In the genomic region with DNA sequence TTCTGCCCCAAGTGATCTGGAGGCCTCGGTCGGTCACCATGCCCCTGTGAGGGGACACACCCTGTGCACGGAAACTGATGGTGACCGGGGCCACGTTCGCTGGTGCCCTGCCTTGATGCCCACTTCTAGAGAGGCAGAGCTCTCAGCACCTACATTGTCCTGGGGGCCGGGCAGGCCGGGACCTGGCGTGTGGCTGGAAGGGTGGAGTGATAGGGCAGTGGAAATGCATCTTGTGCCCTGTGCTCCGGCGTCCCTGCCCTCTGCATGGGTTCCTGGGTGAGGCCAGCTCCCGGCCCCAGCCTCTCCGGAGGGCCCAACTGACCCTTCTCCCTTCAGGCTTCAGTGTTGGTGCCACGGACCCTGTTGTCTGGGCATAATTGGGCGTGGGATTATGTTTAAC, we compare ENCODE assay signal across 35 cellular contexts. TPM values are rescaled to one million over a fixed set of nuclear protein-coding genes. Genes with fewer than 3 reads are reported as not detected.
DNase-seq lines count a peak whose midpoint lies in the region; ATAC-seq and TF ChIP-seq lines count a peak whose summit lies in the region.
"Had no signal": no experiment of that assay in that cellular context is flagged by ENCODE, and none has a peak within 500 bp of the region (broad histone marks: within the 10 kb centered on the region; RNA-seq: fewer than 3 reads in every experiment).

No MANE protein-coding gene starts in this region.

- H3K27me3 Mint-ChIP-seq in naive thymus-derived CD4-positive, alpha-beta T cell, result peaks cover 0 to 13% (median 0%) of the 10 kb centered on the region in 5 donors

- H3K4me1 Mint-ChIP-seq in naive thymus-derived CD4-positive, alpha-beta T cell, result peaks cover 34 to 75% (median 56%) of the 10 kb centered on the region in 7 donors

- H3K4me2 ChIP-seq in Karpas-422 (ENCODE audit: low read depth, low read length, poor library complexity, severe bottlenecking), result no peak overlapping the region

- intact Hi-C loops in right cardiac atrium (cut with DNase I) (no loop called here), cardiac septum (cut with DNase I) (no loop called here)
- intact Hi-C loops in naive thymus-derived CD4-positive, alpha-beta T cell (cut with micrococcal nuclease), result loop anchor here (5.0 to 10.0 kb wide), 3 partner anchors 163 to 342 kb away; partner anchors contain the start of gene UBASH3A (in 1 of the 2)

- WGBS in right cardiac atrium, result 88% methylated on average over 15 of the region's 15 CpGs

- CTCF ChIA-PET in naive thymus-derived CD4-positive, alpha-beta T cell (lab: Charles Lee), result interaction anchor here (0.6 kb wide), 1 partner anchor 56 kb away, joined by 3 read pairs; no protein-coding TSS in a partner anchor

- no peak overlapping the region for H3K9ac ChIP-seq in Karpas-422 (ENCODE audit: low read length)
- H3K9ac ChIP-seq: GM23248 had no signal

- H3K4me3 Mint-ChIP-seq in naive thymus-derived CD4-positive, alpha-beta T cell, result peak overlapping the region in 1 of 10 donors; percentile 59
- H3K4me3 Mint-ChIP-seq: activated CD4-positive, alpha-beta T cell treated with anti-CD3 and anti-CD28 coated beads, Interleukin-2, amount 10 ng/mL, durations not matched to agents 7 days and 5 days; natural killer cell treated with Interleukin-12 subunit alpha and Interleukin-12 subunit beta and Interleukin-15 and Interleukin-18, amount 100 ng/mL, for 72 hours; WTC11 had no signal

- H3K9me3 Mint-ChIP-seq in naive thymus-derived CD4-positive, alpha-beta T cell, result peaks cover 0 to 3% (median 0%) of the 10 kb centered on the region in 11 donors
- H3K9me3 Mint-ChIP-seq: activated CD4-positive, alpha-beta T cell treated with anti-CD3 and anti-CD28 coated beads, Interleukin-2, amount 10 ng/mL, durations not matched to agents 7 days and 5 days; natural killer cell treated with Interleukin-12 subunit alpha and Interleukin-12 subunit beta and Interleukin-15 and Interleukin-18, amount 100 ng/mL, for 72 hours had no signal

- H3K27me3 ChIP-seq in right cardiac atrium (ENCODE audit: control insufficient read depth, insufficient read depth), result no peaks in the 10 kb centered on the region
- H3K27me3 ChIP-seq in RWPE2 (ENCODE audit: insufficient read depth, poor library complexity, severe bottlenecking), result no peaks in the 10 kb centered on the region
- no peaks in the 10 kb centered on the region for H3K27me3 ChIP-seq in naive thymus-derived CD4-positive, alpha-beta T cell (ENCODE audit: control insufficient read depth in 2 of 2, insufficient read depth in 2 of 2, low read length in 2 of 2)
- H3K27me3 ChIP-seq in Karpas-422 (ENCODE audit: low read length), result no peaks in the 10 kb centered on the region
- H3K27me3 ChIP-seq: thyroid gland had no signal

- H4K20me1 ChIP-seq in Karpas-422 (ENCODE audit: insufficient read depth, low read depth, low read length), result no peaks in the 10 kb centered on the region

- H3K9me3 ChIP-seq in right cardiac atrium (ENCODE audit: control insufficient read depth, low read length) (no peaks in the 10 kb centered on the region), RWPE2 (ENCODE audit: severe bottlenecking) (no peaks in the 10 kb centered on the region), Karpas-422 (ENCODE audit: low read length) (no peaks in the 10 kb centered on the region)
- H3K9me3 ChIP-seq in naive thymus-derived CD4-positive, alpha-beta T cell (ENCODE audit: control insufficient read depth in 2 of 3, low read length in 3 of 3), result no peaks in the 10 kb centered on the region
- H3K9me3 ChIP-seq: Caco-2, esophagus muscularis mucosa, heart left ventricle, SJCRH30, thyroid gland had no signal

- H3K4me3 ChIP-seq in right cardiac atrium (ENCODE audit: low read length) (no peak overlapping the region), RWPE2 (ENCODE audit: severe bottlenecking) (no peak overlapping the region), Karpas-422 (ENCODE audit: low read length) (no peak overlapping the region)
- H3K4me3 ChIP-seq in naive thymus-derived CD4-positive, alpha-beta T cell (ENCODE audit: low read length), result no peak overlapping the region
- H3K4me3 ChIP-seq: esophagus muscularis mucosa, GM23248, heart left ventricle, SJCRH30, thyroid gland had no signal

- no peak overlapping the region for H2AFZ ChIP-seq in Karpas-422 (ENCODE audit: low read length)
- H2AFZ ChIP-seq: GM23248 had no signal

- no peaks in the 10 kb centered on the region for H3K79me2 ChIP-seq in Karpas-422 (ENCODE audit: low read length)

- POLR2A ChIA-PET in naive thymus-derived CD4-positive, alpha-beta T cell (lab: Charles Lee), result no interaction called here

- no peaks in the 10 kb centered on the region for H3K9me2 ChIP-seq in Karpas-422 (replicated peaks; ENCODE audit: insufficient read depth, low read length)

- TF ChIP-seq CTCF in RWPE2 (IDR thresholded peaks at IDR 0.05; ENCODE audit: poor library complexity, severe bottlenecking), result no peak

- H3K4me1 ChIP-seq in right cardiac atrium (ENCODE audit: control insufficient read depth, insufficient read depth, low read length) (no peaks in the 10 kb centered on the region), RWPE2 (ENCODE audit: insufficient read depth, poor library complexity, severe bottlenecking) (peaks cover 31% of the 10 kb centered on the region), Karpas-422 (ENCODE audit: low read length) (peaks cover 43% of the 10 kb centered on the region)
- H3K4me1 ChIP-seq in naive thymus-derived CD4-positive, alpha-beta T cell (ENCODE audit: control insufficient read depth in 2 of 2, insufficient read depth in 2 of 2, low read length in 2 of 2), result peaks cover 20 to 32% of the 10 kb centered on the region in 2 donors
- H3K4me1 ChIP-seq: SJCRH30 had no signal

- H3K36me3 ChIP-seq in RWPE2 (ENCODE audit: low read depth) (no peaks in the 10 kb centered on the region), Karpas-422 (ENCODE audit: insufficient read depth, low read length) (no peaks in the 10 kb centered on the region)
- no peaks in the 10 kb centered on the region for H3K36me3 ChIP-seq in naive thymus-derived CD4-positive, alpha-beta T cell (ENCODE audit: control insufficient read depth in 2 of 3, insufficient read depth in 3 of 3, low read length in 3 of 3)
- H3K36me3 ChIP-seq: esophagus muscularis mucosa, heart left ventricle, SJCRH30, thyroid gland had no signal

- no peaks in the 10 kb centered on the region for H3K36me3 Mint-ChIP-seq in naive thymus-derived CD4-positive, alpha-beta T cell
- H3K36me3 Mint-ChIP-seq: natural killer cell treated with Interleukin-12 subunit alpha and Interleukin-12 subunit beta and Interleukin-15 and Interleukin-18, amount 100 ng/mL, for 72 hours; WTC11 had no signal

- ATAC-seq in right cardiac atrium, result no peak
- ATAC-seq in RWPE2 (ENCODE audit: low read depth), result no peak
- no peak for ATAC-seq in naive thymus-derived CD4-positive, alpha-beta T cell
- ATAC-seq: heart left ventricle; natural killer cell treated with Interleukin-12 subunit alpha and Interleukin-12 subunit beta and Interleukin-15 and Interleukin-18, amount 100 ng/mL, for 72 hours; WTC11 had no signal

- no peak overlapping the region for H3K27ac ChIP-seq in right cardiac atrium (ENCODE audit: low read length)
- no peak overlapping the region for H3K27ac ChIP-seq in RWPE2 (ENCODE audit: poor library complexity, severe bottlenecking)
- H3K27ac ChIP-seq in naive thymus-derived CD4-positive, alpha-beta T cell (ENCODE audit: low read depth, low read length), result no peak overlapping the region
- no peak overlapping the region for H3K27ac ChIP-seq in Karpas-422 (ENCODE audit: low read length)
- H3K27ac ChIP-seq: esophagus muscularis mucosa, GM23248, SJCRH30, thyroid gland had no signal

- peak in 2 of 3 donors; percentile 26 to 32 for DNase-seq in right cardiac atrium
- no peak for DNase-seq in cardiac septum (ENCODE audit: low spot score)
- peak; percentile 53 for DNase-seq in RWPE2 (ENCODE audit: low spot score)
- no peak for DNase-seq in naive thymus-derived CD4-positive, alpha-beta T cell
- DNase-seq in COR-L47 (lab: John Stamatoyannopoulos, UW), result no peak
- no peak for DNase-seq in NK-92 (lab: John Stamatoyannopoulos, UW; ENCODE audit: unreplicated experiment)
- no peak for DNase-seq in GM19238 (ENCODE audit: insufficient read length, low spot score)
- DNase-seq in Karpas-422, result no peak
- DNase-seq: activated CD4-positive, alpha-beta T cell treated with anti-CD3 and anti-CD28 coated beads, Interleukin-2, amount 10 ng/mL, durations not matched to agents 7 days and 5 days; activated effector memory CD4-positive, alpha-beta T cell treated with Interleukin-2 at 50 U/mL for 16 hours; activated T-cell treated with anti-CD3 and anti-CD28 coated beads, Interleukin-2, amount 50 U/mL, for 1 hour; AML-193; Caco-2; caudate nucleus; dermis blood vessel endothelial cell; DMS79; foreskin fibroblast; GDM1; GM23248; islet precursor cell; midbrain; NCI-H146; NCI-H2107; SJCRH30; stimulated activated CD4-positive, alpha-beta T cell treated with anti-CD3 and anti-CD28 coated beads, Interleukin-2, amount 100 ng/mL, for 24 hours; SW 1271; thyroid gland had no signal

- peak overlapping the region in 8 of 9 donors; percentile 74 to 100 (median 97) for H3K27ac Mint-ChIP-seq in naive thymus-derived CD4-positive, alpha-beta T cell
- H3K27ac Mint-ChIP-seq: natural killer cell treated with Interleukin-12 subunit alpha and Interleukin-12 subunit beta and Interleukin-15 and Interleukin-18, amount 100 ng/mL, for 72 hours; WTC11 had no signal

RNA-seq across cellular contexts. Expression of gene UMODL1, which starts 11.0 kb away (rescaled TPM):
- total RNA-seq in right cardiac atrium (not detected), cardiac septum (not detected)
- not detected for polyA plus RNA-seq in right cardiac atrium
- total RNA-seq in naive thymus-derived CD4-positive, alpha-beta T cell, result 1 to 10 TPM in 2 of 5 experiments, under 1 TPM in 2, not detected in 1; 0.34 to 1.7 (median 1.1) TPM
- polyA plus RNA-seq in naive thymus-derived CD4-positive, alpha-beta T cell, result under 1 TPM; 0.11 to 0.14 TPM
- total RNA-seq in Karpas-422 (2014; rRNA removed; shearing (Covaris generic); ENCODE audit: low replicate concordance), result 2.3 and 2.5 TPM in 2 replicates
- total RNA-seq: A673; activated CD8-positive, alpha-beta memory T cell treated with anti-CD3 and anti-CD28 coated beads for 36 hours; dermis blood vessel endothelial cell; GM23248; natural killer cell treated with Interleukin-12 subunit alpha and Interleukin-12 subunit beta and Interleukin-15 and Interleukin-18, amount 100 ng/mL, for 72 hours; osteocyte; renal cortical epithelial cell; thyroid gland; WTC11 had no signal
- polyA plus RNA-seq: GM23248, heart left ventricle had no signal

RNA-seq across cellular contexts. Expression of gene ZBTB21, which starts 50.0 kb away (rescaled TPM):
- total RNA-seq in right cardiac atrium (10 to 100 TPM in 2 of 4 donors, 1 to 10 TPM in 2; 6.8 to 15.2 (median 8.9) TPM), cardiac septum (7.8 TPM)
- 2.6 TPM for polyA plus RNA-seq in right cardiac atrium
- 100 to 1,000 TPM in 2 of 5 experiments, 10 to 100 TPM in 3; 16.8 to 137 (median 25.2) TPM for total RNA-seq in naive thymus-derived CD4-positive, alpha-beta T cell
- 1 to 10 TPM; 4.3 to 9.7 TPM for polyA plus RNA-seq in naive thymus-derived CD4-positive, alpha-beta T cell
- total RNA-seq in Karpas-422 (2014; rRNA removed; shearing (Covaris generic); ENCODE audit: low replicate concordance), result 1.2 and 2.8 TPM in 2 replicates

Comparison
In these comparisons a context has a peak if more than half of its experiments do, and no peak if none do; other contexts are left out.
1. DNase-seq: peak in right cardiac atrium (2 of 3) and RWPE2 (single experiment); none in cardiac septum (single experiment), naive thymus-derived CD4-positive, alpha-beta T cell (0 of 9), COR-L47 (single experiment), NK-92 (single experiment), GM19238 (single experiment) and Karpas-422 (single experiment).
2. intact Hi-C loops: an anchor here in naive thymus-derived CD4-positive, alpha-beta T cell (5.0 to 10.0 kb wide); none called in right cardiac atrium and cardiac septum.